36 cellular contexts compared by ENCODE assay signal in genomic region chr3:39805650-39806049, GRCh38. TPM values are rescaled to one million over a fixed set of nuclear protein-coding genes. Genes with fewer than 3 reads are reported as not detected.
"Had no signal": no experiment of that assay in that cellular context is flagged by ENCODE, and none has a peak within 500 bp of the region (broad histone marks: within the 10 kb centered on the region; RNA-seq: fewer than 3 reads in every experiment).

No MANE protein-coding gene starts in this region.

- H3K27me3 ChIP-seq: body of pancreas had no signal

- H3K4me1 ChIP-seq: breast epithelium had no signal

- H3K27ac ChIP-seq: adrenal gland, body of pancreas, brain microvascular endothelial cell, breast epithelium, VCaP had no signal

- FAIRE-seq: astrocyte, TTC549 had no signal

- H3K36me3 ChIP-seq: adrenal gland, brain microvascular endothelial cell, breast epithelium had no signal

- H3K9me3 ChIP-seq: adrenal gland, body of pancreas, breast epithelium had no signal

- DNase-seq: activated B cell treated with CpG ODN at 0.5 μM for 24 hours; activated CD4-positive, alpha-beta memory T cell treated with anti-CD3 and anti-CD28 coated beads for 36 hours; activated CD4-positive, alpha-beta T cell treated with anti-CD3 and anti-CD28 coated beads for 4 hours; activated CD4-positive, alpha-beta T cell treated with anti-CD3 and anti-CD28 coated beads, Interleukin-2, amount 10 ng/mL, durations not matched to agents 24 days and 14 days; activated CD4-positive, alpha-beta T cell treated with anti-CD3 and anti-CD28 coated beads, Interleukin-2, amount 50 U/mL, for 1 hour; activated CD4-positive, alpha-beta T cell treated with anti-CD3 and anti-CD28 coated beads, Interleukin-2, amount 50 U/mL, for 4 hours; activated CD4-positive, CD25-positive, alpha-beta regulatory T cell treated with anti-CD3 and anti-CD28 coated beads, Interleukin-2, amount 50 U/mL, for 72 hours; activated CD8-positive, alpha-beta memory T cell treated with anti-CD3 and anti-CD28 coated beads, Interleukin-2, amount 50 U/mL, for 4 hours; activated CD8-positive, alpha-beta T cell treated with anti-CD3 and anti-CD28 coated beads for 36 hours; activated effector memory CD4-positive, alpha-beta T cell treated with anti-CD3 and anti-CD28 coated beads, Interleukin-2, amount 50 U/mL, for 16 hours; activated gamma-delta T cell treated with Interleukin-2 at 50 U/mL for 16 hours; activated naive CD4-positive, alpha-beta T cell; activated naive CD4-positive, alpha-beta T cell treated with anti-CD3 and anti-CD28 coated beads for 36 hours; activated naive CD4-positive, alpha-beta T cell treated with anti-CD3 and anti-CD28 coated beads, Interleukin-2, amount 50 U/mL, for 16 hours; activated naive CD8-positive, alpha-beta T cell treated with anti-CD3 and anti-CD28 coated beads for 36 hours; activated T-cell treated with anti-CD3 and anti-CD28 coated beads for 4 hours; activated T-cell treated with anti-CD3 and anti-CD28 coated beads, Interleukin-2, amount 50 U/mL, for 1 hour; activated T-cell treated with anti-CD3 and anti-CD28 coated beads, Interleukin-2, amount 50 U/mL, for 4 hours; activated T-cell treated with anti-CD3 and anti-CD28 coated beads, Interleukin-2, amount 50 U/mL, for 72 hours; adrenal gland; amniotic stem cell; aorta; body of pancreas; brain microvascular endothelial cell; central memory CD4-positive, alpha-beta T cell; T-helper 1 cell; T-helper 2 cell; T-helper 9 cell had no signal

- H3K4me3 ChIP-seq: adrenal gland, body of pancreas, breast epithelium had no signal

- ATAC-seq: activated CD8-positive, alpha-beta T cell treated with anti-CD3 and anti-CD28 coated beads for 36 hours; activated naive CD4-positive, alpha-beta T cell treated with anti-CD3 and anti-CD28 coated beads, Interleukin-2, amount 50 U/mL, for 72 hours; activated T-cell treated with anti-CD3 and anti-CD28 coated beads, Interleukin-2, amount 50 U/mL, for 4 hours; activated T-cell treated with anti-CD3 and anti-CD28 coated beads, Interleukin-2, amount 50 U/mL, for 72 hours; activated T-helper 17 cell treated with anti-CD3 and anti-CD28 coated beads, Interleukin-2, amount 50 U/mL, for 72 hours; body of pancreas had no signal

RNA-seq across cellular contexts. Expression of gene MYRIP, which starts 3.8 kb away (rescaled TPM):
- total RNA-seq: activated CD4-positive, alpha-beta memory T cell treated with anti-CD3 and anti-CD28 coated beads for 36 hours; activated CD4-positive, alpha-beta T cell treated with anti-CD3 and anti-CD28 coated beads, Interleukin-2, amount 10 ng/mL, durations not matched to agents 24 days and 14 days; activated CD8-positive, alpha-beta memory T cell treated with anti-CD3 and anti-CD28 coated beads for 36 hours; activated CD8-positive, alpha-beta T cell treated with anti-CD3 and anti-CD28 coated beads for 36 hours; activated naive CD4-positive, alpha-beta T cell treated with anti-CD3 and anti-CD28 coated beads for 36 hours; activated naive CD4-positive, alpha-beta T cell treated with anti-CD3 and anti-CD28 coated beads, Interleukin-2, amount 50 U/mL, for 72 hours; activated naive CD8-positive, alpha-beta T cell treated with anti-CD3 and anti-CD28 coated beads for 36 hours; activated T-cell treated with anti-CD3 and anti-CD28 coated beads, Interleukin-2, amount 50 U/mL, for 4 hours; activated T-cell treated with anti-CD3 and anti-CD28 coated beads, Interleukin-2, amount 50 U/mL, for 72 hours; activated T-helper 1 cell treated with anti-CD3 and anti-CD28 coated beads, Interleukin-12 subunit alpha, Interleukin-12 subunit beta, Interleukin-2, Interleukin-4 antibody, amounts not matched to agents 30 ng/mL and 10 ng/mL and 1 ng/mL, durations not matched to agents 14 hours and 24 hours and 36 hours; activated T-helper 17 cell treated with anti-CD3 and anti-CD28 coated beads, Interleukin-2, amount 50 U/mL, for 72 hours had no signal
